Comparison of ENCODE assay signal across 10 cellular contexts in genomic region chr1:180096584-180097318, GRCh38.
"Had no signal": no experiment of that assay in that cellular context is flagged by ENCODE, and none has a peak within 500 bp of the region (broad histone marks: within the 10 kb centered on the region; RNA-seq: fewer than 3 reads in every experiment).

No MANE protein-coding gene starts in this region.

- H3K27ac ChIP-seq: adrenal gland, epithelial cell of prostate, left lung, skin epidermis, upper lobe of left lung had no signal

- H3K27me3 ChIP-seq: adrenal gland, left lung, upper lobe of left lung had no signal

- H3K9me3 ChIP-seq: adrenal gland, left lung, upper lobe of left lung had no signal

- H3K4me3 ChIP-seq: adrenal gland, left lung, skin epidermis, upper lobe of left lung had no signal

- DNase-seq: activated CD4-positive, CD25-positive, alpha-beta regulatory T cell; activated naive CD4-positive, alpha-beta T cell treated with anti-CD3 and anti-CD28 coated beads, Interleukin-2, amount 50 U/mL, for 16 hours; adrenal gland; cortex of kidney; effector CD8-positive, alpha-beta T cell; left lung; T-helper 17 cell; upper lobe of left lung had no signal

- ATAC-seq: left lung, T-helper 17 cell had no signal

- H3K4me1 ChIP-seq: adrenal gland had no signal
